Comparison of ENCODE assay signal across 1 cellular context in the genomic region with DNA sequence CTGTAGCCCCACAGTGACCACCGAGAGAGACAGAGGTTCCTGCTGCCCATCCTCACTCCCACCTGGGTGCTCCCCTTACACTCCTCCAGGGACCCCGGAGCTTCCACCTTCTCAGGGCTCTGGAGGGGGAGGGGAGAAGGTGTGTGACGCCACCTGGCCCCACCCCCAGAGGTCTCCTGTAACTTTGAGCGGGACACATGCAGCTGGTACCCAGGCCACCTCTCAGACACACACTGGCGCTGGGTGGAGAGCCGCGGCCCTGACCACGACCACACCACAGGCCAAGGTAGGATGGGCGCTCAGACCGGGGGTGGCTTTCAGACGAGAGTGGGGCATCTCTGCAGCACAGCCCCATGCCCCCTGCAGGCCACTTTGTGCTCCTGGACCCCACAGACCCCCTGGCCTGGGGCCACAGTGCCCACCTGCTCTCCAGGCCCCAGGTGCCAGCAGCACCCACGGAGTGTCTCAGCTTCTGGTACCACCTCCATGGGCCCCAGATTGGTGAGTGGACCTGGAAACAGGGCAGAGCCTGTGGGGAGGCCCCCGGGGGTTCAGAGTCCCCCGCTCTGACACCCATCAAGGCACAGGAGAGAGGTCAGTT.
TF ChIP-seq lines count a peak whose summit lies in the region.

No MANE protein-coding gene starts in this region.

TF ChIP-seq in SK-N-SH treated with all-trans-retinoic acid at 6 μM for 48 hours, 23 proteins besides CTCF, POLR2A, EP300 and RAD21 (continued from another document):
- no peak for TF ChIP-seq ZNF70 (CRISPR knock-in tag; IDR thresholded peaks at IDR 0.05)
- TF ChIP-seq CSDC2 (CRISPR knock-in tag; IDR thresholded peaks at IDR 0.05) = no peak
- TF ChIP-seq, protein P1, sequence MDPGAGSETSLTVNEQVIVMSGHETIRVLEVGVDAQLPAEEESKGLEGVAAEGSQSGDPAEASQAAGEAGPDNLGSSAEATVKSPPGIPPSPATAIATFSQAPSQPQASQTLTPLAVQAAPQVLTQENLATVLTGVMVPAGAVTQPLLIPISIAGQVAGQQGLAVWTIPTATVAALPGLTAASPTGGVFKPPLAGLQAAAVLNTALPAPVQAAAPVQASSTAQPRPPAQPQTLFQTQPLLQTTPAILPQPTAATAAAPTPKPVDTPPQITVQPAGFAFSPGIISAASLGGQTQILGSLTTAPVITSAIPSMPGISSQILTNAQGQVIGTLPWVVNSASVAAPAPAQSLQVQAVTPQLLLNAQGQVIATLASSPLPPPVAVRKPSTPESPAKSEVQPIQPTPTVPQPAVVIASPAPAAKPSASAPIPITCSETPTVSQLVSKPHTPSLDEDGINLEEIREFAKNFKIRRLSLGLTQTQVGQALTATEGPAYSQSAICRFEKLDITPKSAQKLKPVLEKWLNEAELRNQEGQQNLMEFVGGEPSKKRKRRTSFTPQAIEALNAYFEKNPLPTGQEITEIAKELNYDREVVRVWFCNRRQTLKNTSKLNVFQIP (CRISPR knock-in tag; IDR thresholded peaks at IDR 0.05; ENCODE audit: borderline replicate concordance, low read depth) = no peak
- no peak for TF ChIP-seq ISL1 (CRISPR knock-in tag; IDR thresholded peaks at IDR 0.05)
- TF ChIP-seq TCF4 (CRISPR knock-in tag; IDR thresholded peaks at IDR 0.05; ENCODE audit: borderline replicate concordance) = no peak
- no peak for TF ChIP-seq ZFP3 (CRISPR knock-in tag; IDR thresholded peaks at IDR 0.05)
- TF ChIP-seq, protein P2, sequence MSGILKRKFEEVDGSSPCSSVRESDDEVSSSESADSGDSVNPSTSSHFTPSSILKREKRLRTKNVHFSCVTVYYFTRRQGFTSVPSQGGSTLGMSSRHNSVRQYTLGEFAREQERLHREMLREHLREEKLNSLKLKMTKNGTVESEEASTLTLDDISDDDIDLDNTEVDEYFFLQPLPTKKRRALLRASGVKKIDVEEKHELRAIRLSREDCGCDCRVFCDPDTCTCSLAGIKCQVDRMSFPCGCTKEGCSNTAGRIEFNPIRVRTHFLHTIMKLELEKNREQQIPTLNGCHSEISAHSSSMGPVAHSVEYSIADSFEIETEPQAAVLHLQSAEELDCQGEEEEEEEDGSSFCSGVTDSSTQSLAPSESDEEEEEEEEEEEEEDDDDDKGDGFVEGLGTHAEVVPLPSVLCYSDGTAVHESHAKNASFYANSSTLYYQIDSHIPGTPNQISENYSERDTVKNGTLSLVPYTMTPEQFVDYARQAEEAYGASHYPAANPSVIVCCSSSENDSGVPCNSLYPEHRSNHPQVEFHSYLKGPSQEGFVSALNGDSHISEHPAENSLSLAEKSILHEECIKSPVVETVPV (CRISPR knock-in tag; IDR thresholded peaks at IDR 0.05) = no peak
- TF ChIP-seq, protein P3, sequence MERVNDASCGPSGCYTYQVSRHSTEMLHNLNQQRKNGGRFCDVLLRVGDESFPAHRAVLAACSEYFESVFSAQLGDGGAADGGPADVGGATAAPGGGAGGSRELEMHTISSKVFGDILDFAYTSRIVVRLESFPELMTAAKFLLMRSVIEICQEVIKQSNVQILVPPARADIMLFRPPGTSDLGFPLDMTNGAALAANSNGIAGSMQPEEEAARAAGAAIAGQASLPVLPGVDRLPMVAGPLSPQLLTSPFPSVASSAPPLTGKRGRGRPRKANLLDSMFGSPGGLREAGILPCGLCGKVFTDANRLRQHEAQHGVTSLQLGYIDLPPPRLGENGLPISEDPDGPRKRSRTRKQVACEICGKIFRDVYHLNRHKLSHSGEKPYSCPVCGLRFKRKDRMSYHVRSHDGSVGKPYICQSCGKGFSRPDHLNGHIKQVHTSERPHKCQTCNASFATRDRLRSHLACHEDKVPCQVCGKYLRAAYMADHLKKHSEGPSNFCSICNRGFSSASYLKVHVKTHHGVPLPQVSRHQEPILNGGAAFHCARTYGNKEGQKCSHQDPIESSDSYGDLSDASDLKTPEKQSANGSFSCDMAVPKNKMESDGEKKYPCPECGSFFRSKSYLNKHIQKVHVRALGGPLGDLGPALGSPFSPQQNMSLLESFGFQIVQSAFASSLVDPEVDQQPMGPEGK (CRISPR knock-in tag; IDR thresholded peaks at IDR 0.05; ENCODE audit: borderline replicate concordance) = no peak
